In the genomic region with DNA sequence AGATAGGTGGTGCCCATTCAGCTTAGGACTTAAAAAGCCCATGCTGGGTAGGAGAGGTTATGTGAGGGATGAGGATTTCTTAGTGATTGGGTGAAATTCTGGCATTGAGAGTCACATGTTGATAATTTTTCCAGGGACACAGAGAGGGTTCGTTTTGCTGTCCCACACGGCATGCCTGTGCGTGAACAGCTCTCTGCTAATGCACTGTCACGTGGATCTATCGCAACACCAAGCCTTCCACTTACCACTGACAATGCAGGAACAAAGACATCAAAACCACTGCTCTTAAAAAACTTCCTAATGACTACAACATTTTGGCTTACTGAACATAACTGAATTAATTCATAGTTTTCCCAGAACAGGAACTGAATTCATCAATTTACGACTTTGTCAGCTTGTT, we compare ENCODE assay signal across 26 cellular contexts.
DNase-seq lines count a peak whose midpoint lies in the region; ATAC-seq and TF ChIP-seq lines count a peak whose summit lies in the region.
"Had no signal": no experiment of that assay in that cellular context is flagged by ENCODE, and none has a peak within 500 bp of the region (broad histone marks: within the 10 kb centered on the region; RNA-seq: fewer than 3 reads in every experiment).

No MANE protein-coding gene starts in this region.

- DNase-seq in AG10803 (ENCODE audit: low read depth) (peak; percentile 38), GM23338 (ENCODE audit: low spot score) (no peak), SK-N-MC (ENCODE audit: low read depth, low spot score) (no peak), fibroblast of gingiva (ENCODE audit: low read depth) (peak; percentile 62), NCI-H1930 (lab: John Stamatoyannopoulos, UW) (no peak), NCI-H146 (lab: John Stamatoyannopoulos, UW) (no peak), DMS153 treated with DMSO at 0.1 percent for 48 hours (lab: John Stamatoyannopoulos, UW; ENCODE audit: unreplicated experiment) (no peak)
- no peak for DNase-seq in activated T-cell treated with anti-CD3 and anti-CD28 coated beads, Interleukin-2, amount 50 U/mL, for 24 hours
- DNase-seq: activated naive CD4-positive, alpha-beta T cell treated with anti-CD3 and anti-CD28 coated beads, Interleukin-2, amount 10 ng/mL, durations not matched to agents 7 days and 5 days; activated T-cell treated with anti-CD3 and anti-CD28 coated beads, Interleukin-2, amount 50 U/mL, for 72 hours; anterior cingulate cortex; CD8-positive, alpha-beta memory T cell; colonic mucosa; GF-D8; head of caudate nucleus; KBM-7; mammary epithelial cell; MM.1S; NCI-H1694 treated with DMSO at 0.1 percent for 48 hours; SJCRH30; stomach; transverse colon had no signal

- no peaks in the 10 kb centered on the region for H4K20me1 ChIP-seq in GM23338 (replicated peaks; ENCODE audit: insufficient read depth)

- ATAC-seq in GM23338, result no peak
- ATAC-seq: activated CD4-positive, alpha-beta T cell treated with anti-CD3 and anti-CD28 coated beads for 36 hours had no signal

- no peaks in the 10 kb centered on the region for H3K36me3 ChIP-seq in GM23338 (ENCODE audit: insufficient read depth)
- no peaks in the 10 kb centered on the region for H3K36me3 ChIP-seq in SK-N-MC (ENCODE audit: insufficient read depth, low read length)
- H3K36me3 ChIP-seq: colonic mucosa, neural progenitor cell, prostate gland, SJCRH30, stomach, transverse colon had no signal

- no peak overlapping the region for H3K4me3 ChIP-seq in AG10803 (ENCODE audit: low read length)
- H3K4me3 ChIP-seq in GM23338, result no peak overlapping the region
- peak overlapping the region; percentile 68 for H3K4me3 ChIP-seq in SK-N-MC
- H3K4me3 ChIP-seq: colonic mucosa, neural progenitor cell, prostate gland, SJCRH30, stomach, transverse colon had no signal

- no peak overlapping the region for H3K27ac ChIP-seq in GM23338 (ENCODE audit: low read depth)
- peak overlapping the region; percentile 75 for H3K27ac ChIP-seq in SK-N-MC
- H3K27ac ChIP-seq: colonic mucosa, neural progenitor cell, prostate gland, SJCRH30, stomach, transverse colon had no signal

- no peak overlapping the region for H3K9ac ChIP-seq in SK-N-MC (ENCODE audit: insufficient read length)
- H3K9ac ChIP-seq: neural progenitor cell had no signal

- no peak overlapping the region for H3K4me2 ChIP-seq in GM23338
- H3K4me2 ChIP-seq: neural progenitor cell had no signal

- TF ChIP-seq CTCF in AG10803 (conservative IDR thresholded peaks at IDR 0.05; ENCODE audit: low read length) (no peak), GM23338 (conservative IDR thresholded peaks at IDR 0.05; ENCODE audit: low read depth in 2 of 2) (no peak)

- H3K4me1 ChIP-seq in GM23338 (ENCODE audit: insufficient read depth), result no peaks in the 10 kb centered on the region
- H3K4me1 ChIP-seq: colonic mucosa, neural progenitor cell, prostate gland, SJCRH30 had no signal

- H3K27ac Mint-ChIP-seq in GM23338, result no peak overlapping the region
- H3K27ac Mint-ChIP-seq in activated T-cell treated with anti-CD3 and anti-CD28 coated beads, Interleukin-2, amount 50 U/mL, for 24 hours, result no peak overlapping the region
- H3K27ac Mint-ChIP-seq: activated CD4-positive, alpha-beta T cell treated with anti-CD3 and anti-CD28 coated beads for 36 hours; activated naive CD4-positive, alpha-beta T cell treated with anti-CD3 and anti-CD28 coated beads, Interleukin-2, amount 10 ng/mL, durations not matched to agents 7 days and 5 days; activated T-cell treated with anti-CD3 and anti-CD28 coated beads, Interleukin-2, amount 50 U/mL, for 72 hours; CD8-positive, alpha-beta memory T cell; neural progenitor cell; T-helper 1 cell treated with Interleukin-12 subunit alpha and Interleukin-12 subunit beta and Interleukin-4 antibody, amounts not matched to agents 30 μg/mL and 1 μg/mL, for 36 hours had no signal

- no peak overlapping the region for H3K4me3 Mint-ChIP-seq in GM23338
- no peak overlapping the region for H3K4me3 Mint-ChIP-seq in activated T-cell treated with anti-CD3 and anti-CD28 coated beads, Interleukin-2, amount 50 U/mL, for 24 hours
- H3K4me3 Mint-ChIP-seq: activated CD4-positive, alpha-beta T cell treated with anti-CD3 and anti-CD28 coated beads for 36 hours; activated naive CD4-positive, alpha-beta T cell treated with anti-CD3 and anti-CD28 coated beads, Interleukin-2, amount 10 ng/mL, durations not matched to agents 7 days and 5 days; activated T-cell treated with anti-CD3 and anti-CD28 coated beads, Interleukin-2, amount 50 U/mL, for 72 hours; CD8-positive, alpha-beta memory T cell; neural progenitor cell; T-helper 1 cell treated with Interleukin-12 subunit alpha and Interleukin-12 subunit beta and Interleukin-4 antibody, amounts not matched to agents 30 μg/mL and 1 μg/mL, for 36 hours had no signal

- peaks cover 9% of the 10 kb centered on the region; the same call in 1 of the 2 replicates for H3K9me2 ChIP-seq in GM23338 (ENCODE audit: insufficient read depth)

- H3K9me3 ChIP-seq in SK-N-MC (ENCODE audit: low read depth, low read length), result no peaks in the 10 kb centered on the region
- H3K9me3 ChIP-seq: colonic mucosa, prostate gland, SJCRH30, stomach, transverse colon had no signal

- H3K27me3 Mint-ChIP-seq in GM23338 (ENCODE audit: insufficient read depth, low read depth, poor library complexity), result peaks cover 2% of the 10 kb centered on the region
- peaks cover 8% of the 10 kb centered on the region for H3K27me3 Mint-ChIP-seq in activated T-cell treated with anti-CD3 and anti-CD28 coated beads, Interleukin-2, amount 50 U/mL, for 24 hours

- H3F3A ChIP-seq in GM23338 (replicated peaks; ENCODE audit: low read depth), result no peaks in the 10 kb centered on the region

- peak overlapping the region; percentile 6; the same call in 1 of the 2 replicates for H2AFZ ChIP-seq in GM23338
- H2AFZ ChIP-seq: neural progenitor cell had no signal

- H3K27me3 ChIP-seq in GM23338 (ENCODE audit: insufficient read depth), result no peaks in the 10 kb centered on the region
- H3K27me3 ChIP-seq: colonic mucosa, neural progenitor cell, SJCRH30, stomach, transverse colon had no signal

- no peaks in the 10 kb centered on the region for H3K79me2 ChIP-seq in GM23338 (replicated peaks; ENCODE audit: insufficient read depth)

- no peaks in the 10 kb centered on the region for H3K36me3 Mint-ChIP-seq in GM23338 (ENCODE audit: low read depth)
- no peaks in the 10 kb centered on the region for H3K36me3 Mint-ChIP-seq in activated T-cell treated with anti-CD3 and anti-CD28 coated beads, Interleukin-2, amount 50 U/mL, for 24 hours (ENCODE audit: low read depth)
- H3K36me3 Mint-ChIP-seq: activated naive CD4-positive, alpha-beta T cell treated with anti-CD3 and anti-CD28 coated beads, Interleukin-2, amount 10 ng/mL, durations not matched to agents 7 days and 5 days; CD8-positive, alpha-beta memory T cell; neural progenitor cell had no signal

- peaks cover 3% of the 10 kb centered on the region; the same call in 2 of the 3 replicates for H3K9me3 Mint-ChIP-seq in GM23338
- H3K9me3 Mint-ChIP-seq in activated T-cell treated with anti-CD3 and anti-CD28 coated beads, Interleukin-2, amount 50 U/mL, for 24 hours, result no peaks in the 10 kb centered on the region
- H3K9me3 Mint-ChIP-seq: activated naive CD4-positive, alpha-beta T cell treated with anti-CD3 and anti-CD28 coated beads, Interleukin-2, amount 10 ng/mL, durations not matched to agents 7 days and 5 days; activated T-cell treated with anti-CD3 and anti-CD28 coated beads, Interleukin-2, amount 50 U/mL, for 72 hours; CD8-positive, alpha-beta memory T cell; T-helper 1 cell treated with Interleukin-12 subunit alpha and Interleukin-12 subunit beta and Interleukin-4 antibody, amounts not matched to agents 30 μg/mL and 1 μg/mL, for 36 hours had no signal

- peaks cover 15% of the 10 kb centered on the region; the same call in 2 of the 3 replicates for H3K4me1 Mint-ChIP-seq in GM23338
- H3K4me1 Mint-ChIP-seq in activated T-cell treated with anti-CD3 and anti-CD28 coated beads, Interleukin-2, amount 50 U/mL, for 24 hours (ENCODE audit: low read depth), result peaks cover 14% of the 10 kb centered on the region
- H3K4me1 Mint-ChIP-seq: activated naive CD4-positive, alpha-beta T cell treated with anti-CD3 and anti-CD28 coated beads, Interleukin-2, amount 10 ng/mL, durations not matched to agents 7 days and 5 days had no signal

TF ChIP-seq in GM23338, 12 proteins besides CTCF, POLR2A, EP300 and RAD21 (continues in another document):
- no peak for TF ChIP-seq CREB1 (CRISPR knock-in tag; IDR thresholded peaks at IDR 0.05; ENCODE audit: low read depth)
- TF ChIP-seq, protein P1, sequence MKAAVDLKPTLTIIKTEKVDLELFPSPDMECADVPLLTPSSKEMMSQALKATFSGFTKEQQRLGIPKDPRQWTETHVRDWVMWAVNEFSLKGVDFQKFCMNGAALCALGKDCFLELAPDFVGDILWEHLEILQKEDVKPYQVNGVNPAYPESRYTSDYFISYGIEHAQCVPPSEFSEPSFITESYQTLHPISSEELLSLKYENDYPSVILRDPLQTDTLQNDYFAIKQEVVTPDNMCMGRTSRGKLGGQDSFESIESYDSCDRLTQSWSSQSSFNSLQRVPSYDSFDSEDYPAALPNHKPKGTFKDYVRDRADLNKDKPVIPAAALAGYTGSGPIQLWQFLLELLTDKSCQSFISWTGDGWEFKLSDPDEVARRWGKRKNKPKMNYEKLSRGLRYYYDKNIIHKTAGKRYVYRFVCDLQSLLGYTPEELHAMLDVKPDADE (IDR thresholded peaks at IDR 0.05), result no peak

Comparison
In these comparisons a context has a peak if more than half of its experiments do, and no peak if none do; other contexts are left out.
1. DNase-seq: peak in AG10803 (single experiment) and fibroblast of gingiva (single experiment); none in GM23338 (single experiment), SK-N-MC (single experiment), NCI-H1930 (0 of 2), activated T-cell treated with anti-CD3 and anti-CD28 coated beads, Interleukin-2, amount 50 U/mL, for 24 hours (single experiment), NCI-H146 (single experiment) and DMS153 treated with DMSO at 0.1 percent for 48 hours (single experiment).